ENCODE assay signal across 2 cellular contexts in the genomic region with DNA sequence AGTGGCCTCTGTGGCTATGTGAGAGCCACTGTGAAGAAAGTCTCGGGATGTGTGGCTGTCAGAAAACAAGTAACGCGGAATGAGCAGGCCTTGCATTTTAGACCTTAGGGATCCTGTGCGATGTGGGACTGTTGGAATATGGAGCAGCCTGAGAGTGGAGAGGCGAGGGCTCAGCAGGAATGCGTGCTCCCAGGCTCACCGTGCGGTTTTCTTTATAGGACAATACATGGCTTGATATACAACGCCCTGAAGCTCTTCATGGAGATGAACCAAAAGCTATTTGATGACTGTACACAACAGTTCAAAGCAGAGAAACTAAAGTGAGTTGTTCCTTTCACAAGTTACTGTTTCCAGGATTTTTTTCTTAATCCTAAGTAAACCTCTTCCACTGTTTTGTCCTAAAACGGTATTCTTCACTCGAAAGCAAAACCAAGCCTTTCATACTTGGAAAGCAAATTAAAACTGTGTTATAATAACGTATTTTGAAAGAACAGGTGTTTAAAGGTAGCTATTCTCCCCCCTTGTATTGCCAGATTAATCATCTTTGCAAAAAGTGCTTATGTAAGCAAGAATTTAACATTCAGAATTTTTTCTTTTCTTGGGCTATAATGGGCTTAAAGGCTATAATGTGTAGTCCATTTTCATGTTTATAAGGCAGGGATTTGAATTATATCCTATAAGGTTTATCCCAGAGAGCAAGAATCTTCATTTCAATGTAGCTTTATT.
TF ChIP-seq lines count a peak whose summit lies in the region.

No MANE protein-coding gene starts in this region.

TF ChIP-seq in IMR-90, 13 proteins besides CTCF, POLR2A, EP300 and RAD21 (continued from another document):
- no peak for TF ChIP-seq SMC3 (IDR thresholded peaks at IDR 0.05; ENCODE audit: low read depth, low read length)
- peak; percentile 99 for TF ChIP-seq MAFK (IDR thresholded peaks at IDR 0.05; ENCODE audit: low read depth, low read length)
- TF ChIP-seq FOS (IDR thresholded peaks at IDR 0.05; ENCODE audit: low read depth, low read length): no peak
TF ChIP-seq in IMR-90: peak in this region for 1.

TF ChIP-seq in HEK293T, 16 proteins besides CTCF, POLR2A, EP300 and RAD21 (continued from another document):
- TF ChIP-seq SUZ12 (IDR thresholded peaks at IDR 0.05): no peak
- TF ChIP-seq, protein P1, sequence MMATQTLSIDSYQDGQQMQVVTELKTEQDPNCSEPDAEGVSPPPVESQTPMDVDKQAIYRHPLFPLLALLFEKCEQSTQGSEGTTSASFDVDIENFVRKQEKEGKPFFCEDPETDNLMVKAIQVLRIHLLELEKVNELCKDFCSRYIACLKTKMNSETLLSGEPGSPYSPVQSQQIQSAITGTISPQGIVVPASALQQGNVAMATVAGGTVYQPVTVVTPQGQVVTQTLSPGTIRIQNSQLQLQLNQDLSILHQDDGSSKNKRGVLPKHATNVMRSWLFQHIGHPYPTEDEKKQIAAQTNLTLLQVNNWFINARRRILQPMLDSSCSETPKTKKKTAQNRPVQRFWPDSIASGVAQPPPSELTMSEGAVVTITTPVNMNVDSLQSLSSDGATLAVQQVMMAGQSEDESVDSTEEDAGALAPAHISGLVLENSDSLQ (IDR thresholded peaks at IDR 0.05): no peak
- no peak for TF ChIP-seq FOXK2 (IDR thresholded peaks at IDR 0.05)
- TF ChIP-seq FOXA1 (IDR thresholded peaks at IDR 0.05): no peak
- no peak for TF ChIP-seq NFRKB (IDR thresholded peaks at IDR 0.05)
- no peak for TF ChIP-seq HDGF (IDR thresholded peaks at IDR 0.05; ENCODE audit: borderline replicate concordance)
- TF ChIP-seq ELF4 (IDR thresholded peaks at IDR 0.05): no peak
- no peak for TF ChIP-seq TARDBP (IDR thresholded peaks at IDR 0.05)
- no peak for TF ChIP-seq CTBP1 (IDR thresholded peaks at IDR 0.05; ENCODE audit: borderline replicate concordance)
- TF ChIP-seq FOXM1 (IDR thresholded peaks at IDR 0.05; ENCODE audit: borderline replicate concordance): no peak
- no peak for TF ChIP-seq ARNT (IDR thresholded peaks at IDR 0.05)
- TF ChIP-seq LEF1 (IDR thresholded peaks at IDR 0.05; ENCODE audit: borderline replicate concordance): no peak
TF ChIP-seq in HEK293T: peak in this region for 0.
